Comparison of ENCODE assay signal across 8 cellular contexts in the genomic region with DNA sequence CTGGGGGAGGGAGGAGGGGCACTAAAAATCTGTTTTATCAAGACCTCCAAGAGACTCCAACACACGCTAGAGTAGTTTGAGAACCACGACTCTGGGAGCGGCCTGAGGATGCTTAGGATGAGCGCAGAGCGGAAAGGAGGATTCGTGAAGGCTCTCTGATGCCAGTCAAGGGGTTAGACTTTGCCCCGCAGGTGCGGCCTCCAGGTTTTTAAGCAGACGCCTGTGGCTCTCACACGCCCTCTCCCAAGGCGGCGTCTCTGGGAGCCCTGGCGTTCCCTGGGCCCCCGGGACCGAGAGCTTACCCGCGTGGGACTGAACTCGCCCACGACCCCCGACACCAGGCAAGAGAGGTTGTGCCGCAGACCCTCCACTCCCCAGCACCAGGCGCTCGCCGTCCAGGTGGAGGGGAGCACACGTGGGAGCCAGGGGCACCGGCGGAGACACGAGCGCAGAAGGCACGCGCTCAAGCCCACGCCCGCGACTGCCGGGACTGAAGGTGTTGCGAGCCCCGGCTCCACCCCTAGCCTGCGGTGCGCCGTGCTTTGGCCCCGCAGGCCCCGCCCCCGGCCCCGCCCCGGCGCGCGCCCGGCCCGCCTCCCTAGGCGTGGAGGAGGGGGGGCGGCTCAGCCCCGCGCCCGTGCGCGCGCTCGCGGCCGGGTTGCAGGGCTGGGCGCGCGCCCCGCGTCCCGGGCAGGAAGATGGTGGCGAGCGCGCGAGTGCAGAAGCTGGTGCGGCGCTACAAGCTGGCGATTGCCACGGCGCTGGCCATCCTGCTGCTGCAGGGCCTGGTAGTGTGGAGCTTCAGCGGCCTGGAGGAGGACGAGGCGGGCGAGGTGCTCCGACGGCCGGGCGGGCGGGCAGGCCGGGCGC. TPM values are rescaled to one million over a fixed set of nuclear protein-coding genes. Genes with fewer than 3 reads are reported as not detected.
DNase-seq lines count a peak whose midpoint lies in the region; ATAC-seq, FAIRE-seq and TF ChIP-seq lines count a peak whose summit lies in the region.

A gene (plus strand): TSS at position 684 of the 870 bp plus-strand sequence. CDS start 15 bp downstream, at position 699.

- H2AFZ ChIP-seq in endothelial cell of umbilical vein (ENCODE audit: low read depth, low read length): peak within 1 kb of the TSS; percentile 100

- H3K36me3 ChIP-seq in CD8-positive, alpha-beta memory T cell (ENCODE audit: insufficient read depth, low read length): no peaks in the 10 kb centered on the region
- H3K36me3 ChIP-seq in NT2/D1 (ENCODE audit: insufficient read depth, insufficient read length, low read length) (peaks cover 6% of the 10 kb centered on the region), endothelial cell of umbilical vein (ENCODE audit: control insufficient read depth in 2 of 2, extremely low read depth in 1 of 2, insufficient read depth in 2 of 2, low read length in 2 of 2) (no peaks in the 10 kb centered on the region)

- H3K27ac ChIP-seq in CD8-positive, alpha-beta memory T cell (ENCODE audit: low read depth, low read length): peak within 1 kb of the TSS; percentile 69
- H3K27ac ChIP-seq in endothelial cell of umbilical vein (ENCODE audit: insufficient read depth, low read depth, low read length): peak within 1 kb of the TSS; percentile 11

- no peaks in the 10 kb centered on the region for H3K27me3 ChIP-seq in CD8-positive, alpha-beta memory T cell (ENCODE audit: insufficient read depth, low read length, poor library complexity, severe bottlenecking)
- H3K27me3 ChIP-seq in NT2/D1 (ENCODE audit: insufficient read depth, insufficient read length) (peaks cover 19% of the 10 kb centered on the region), endothelial cell of umbilical vein (ENCODE audit: control insufficient read depth in 2 of 2, insufficient read depth in 2 of 2, low read length in 2 of 2) (peaks cover 2 to 11% of the 10 kb centered on the region in 2 experiments)

- peaks cover 22% of the 10 kb centered on the region for H3K4me1 ChIP-seq in CD8-positive, alpha-beta memory T cell (ENCODE audit: insufficient read depth, low read length)
- H3K4me1 ChIP-seq in NT2/D1 (ENCODE audit: insufficient read depth, insufficient read length) (peaks cover 7% of the 10 kb centered on the region), endothelial cell of umbilical vein (ENCODE audit: control insufficient read depth, extremely low read depth, insufficient read depth, low read length) (peaks cover 28% of the 10 kb centered on the region)

- H3K27ac Mint-ChIP-seq in CD8-positive, alpha-beta memory T cell: peak within 1 kb of the TSS; percentile 84 to 95 (median 90)

- intact Hi-C loops in endothelial cell of umbilical vein (cut with micrococcal nuclease): no loop called here

- peaks cover 0 to 2% of the 10 kb centered on the region in 2 donors for H3K27me3 Mint-ChIP-seq in CD8-positive, alpha-beta memory T cell

- peak within 1 kb of the TSS; percentile 91 for H3K9ac ChIP-seq in NT2/D1 (ENCODE audit: insufficient read length, low read depth)
- H3K9ac ChIP-seq in endothelial cell of umbilical vein (replicated peaks; ENCODE audit: extremely low read depth, insufficient read depth, low read length): peak within 1 kb of the TSS; percentile 74

- peak; percentile 55 for ATAC-seq in GM19467 (IDR thresholded peaks at IDR 0.05; ENCODE audit: unreplicated experiment)

- dilution Hi-C loops in endothelial cell of umbilical vein (cut with MboI; ENCODE audit: extremely low pct_ligation_motif_present, low sequenced_read_pairs): no loop called here

- POLR2A ChIA-PET in CD8-positive, alpha-beta memory T cell (lab: Charles Lee): interaction anchor here (0.6 to 2.5 kb wide), 4 partner anchors 16 to 621 kb away, joined by 3 to 12 read pairs (median 5); a partner anchor contains a TSS
- POLR2A ChIA-PET in endothelial cell of umbilical vein (lab: Charles Lee): no interaction called here

- peak within 1 kb of the TSS; percentile 93 for H3K4me2 ChIP-seq in endothelial cell of umbilical vein (ENCODE audit: insufficient read depth, low read length)

- H3K9me3 Mint-ChIP-seq in CD8-positive, alpha-beta memory T cell: no peaks in the 10 kb centered on the region

- H3K9me3 ChIP-seq in CD8-positive, alpha-beta memory T cell (ENCODE audit: low read length): no peaks in the 10 kb centered on the region
- no peaks in the 10 kb centered on the region for H3K9me3 ChIP-seq in NT2/D1 (ENCODE audit: insufficient read depth, low read length)
- H3K9me3 ChIP-seq in endothelial cell of umbilical vein (replicated peaks; ENCODE audit: control insufficient read depth, insufficient read depth, low read length): no peaks in the 10 kb centered on the region

- peak; percentile 62 for TF ChIP-seq POLR2A in endothelial cell of umbilical vein (IDR thresholded peaks at IDR 0.05; ENCODE audit: low read depth, low read length)

- TF ChIP-seq CTCF in endothelial cell of umbilical vein (IDR thresholded peaks at IDR 0.05; ENCODE audit: extremely low read depth in 1 of 2, insufficient read depth in 1 of 2, low read depth in 1 of 2, low read length in 2 of 2): no peak

- peak within 1 kb of the TSS; percentile 87 to 97 (median 90) for H3K4me3 Mint-ChIP-seq in CD8-positive, alpha-beta memory T cell

- H4K20me1 ChIP-seq in endothelial cell of umbilical vein (replicated peaks; ENCODE audit: control insufficient read depth, extremely low read depth, insufficient read depth, low read length): no peaks in the 10 kb centered on the region

- peaks cover 14% of the 10 kb centered on the region for H3K79me2 ChIP-seq in endothelial cell of umbilical vein (ENCODE audit: control insufficient read depth, insufficient read depth, low read length)

- peak within 1 kb of the TSS; percentile 82 for H3K4me3 ChIP-seq in CD8-positive, alpha-beta memory T cell (ENCODE audit: low read length)
- peak within 1 kb of the TSS; percentile 73 for H3K4me3 ChIP-seq in NT2/D1 (ENCODE audit: insufficient read length, low read depth)
- H3K4me3 ChIP-seq in endothelial cell of umbilical vein (replicated peaks in 1 of 3; ENCODE audit: insufficient read depth in 1 of 3, low read depth in 1 of 3, low read length in 3 of 3): peak within 1 kb of the TSS; percentile 80 to 90 (median 84)

- H3K36me3 Mint-ChIP-seq in CD8-positive, alpha-beta memory T cell: peaks cover 0 to 5% (median 0%) of the 10 kb centered on the region in 3 donors

- CTCF ChIA-PET in CD8-positive, alpha-beta memory T cell (lab: Charles Lee): interaction anchor here (1.1 to 2.7 kb wide), 3 partner anchors 16 to 205 kb away, joined by 3 to 18 read pairs (median 12); a partner anchor contains a TSS
- CTCF ChIA-PET in endothelial cell of umbilical vein (lab: Charles Lee): interaction anchor here (0.6 to 4.9 kb wide), 5 partner anchors 15 to 206 kb away, joined by 3 to 24 read pairs (median 3); a partner anchor contains a TSS

- peak; percentile 88 to 94 (median 92) for DNase-seq in CD8-positive, alpha-beta memory T cell
- DNase-seq in HTR-8/SVneo (ENCODE audit: insufficient read length, low spot score): peak; percentile 96
- DNase-seq in NT2/D1 (ENCODE audit: low read depth, low spot score): peak; percentile 57
- DNase-seq in activated CD8-positive, alpha-beta memory T cell treated with anti-CD3 and anti-CD28 coated beads, Interleukin-2, amount 50 U/mL, for 24 hours (ENCODE audit: extremely low read depth): peak; percentile 65
- peak; percentile 72 for DNase-seq in endothelial cell of umbilical vein (ENCODE audit: low read depth, low spot score)
- DNase-seq in middle frontal gyrus (ENCODE audit: extremely low spot score, low spot score): peak; percentile 65
- peak; percentile 84 to 85 for DNase-seq in stimulated activated CD8-positive, alpha-beta memory T cell treated with anti-CD3 and anti-CD28 coated beads, Interleukin-2, amount 100 ng/mL, for 1 hour (ENCODE audit: low read depth in 2 of 2)

- H3K4me1 Mint-ChIP-seq in CD8-positive, alpha-beta memory T cell: peaks cover 21 to 40% (median 30%) of the 10 kb centered on the region in 3 donors

- no peaks in the 10 kb centered on the region for H3K9me1 ChIP-seq in endothelial cell of umbilical vein (replicated peaks; ENCODE audit: control insufficient read depth, extremely low read depth, insufficient read depth, low read length)

- no TSS peak for BruUV-seq in endothelial cell of umbilical vein (replicated peaks; lab: Mats Ljungman, UMichigan)

- peak; percentile 94 for FAIRE-seq in HTR-8/SVneo (lab: Jason Lieb, UNC)
- FAIRE-seq in endothelial cell of umbilical vein (lab: Jason Lieb, UNC): peak; percentile 78

TF ChIP-seq in endothelial cell of umbilical vein, 7 proteins besides CTCF, POLR2A, EP300 and RAD21:
- TF ChIP-seq EZH2 (IDR thresholded peaks at IDR 0.05; ENCODE audit: borderline replicate concordance, low read depth, low read length, severe bottlenecking) (peak; percentile 40), MYC (IDR thresholded peaks at IDR 0.05; ENCODE audit: low read depth, low read length) (no peak), JUN (IDR thresholded peaks at IDR 0.05; ENCODE audit: borderline replicate concordance, insufficient read depth, insufficient read length, low read depth) (no peak), GATA2 (IDR thresholded peaks at IDR 0.05; ENCODE audit: insufficient read depth, insufficient read length, low read depth, low read length) (no peak), POLR2AphosphoS5 (IDR thresholded peaks at IDR 0.05; ENCODE audit: insufficient read depth, low read depth, low read length) (peak; percentile 56), FOS (IDR thresholded peaks at IDR 0.05; ENCODE audit: borderline replicate concordance, insufficient read depth, low read length) (no peak)
- TF ChIP-seq, protein P1, sequence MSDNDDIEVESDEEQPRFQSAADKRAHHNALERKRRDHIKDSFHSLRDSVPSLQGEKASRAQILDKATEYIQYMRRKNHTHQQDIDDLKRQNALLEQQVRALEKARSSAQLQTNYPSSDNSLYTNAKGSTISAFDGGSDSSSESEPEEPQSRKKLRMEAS (IDR thresholded peaks at IDR 0.05; ENCODE audit: insufficient read depth, insufficient read length): no peak

RNA-seq across cellular contexts. Expression of the gene that starts here (rescaled TPM):
- total RNA-seq in CD8-positive, alpha-beta memory T cell: 10 to 100 TPM; 31.8 to 32.6 TPM
- polyA plus RNA-seq in CD8-positive, alpha-beta memory T cell: 17.8 TPM
- 26.6 and 29.9 TPM in 2 replicates for total RNA-seq in endothelial cell of umbilical vein
- 19.1 and 24.0 TPM in 2 replicates for polyA plus RNA-seq in endothelial cell of umbilical vein
- polyA plus RNA-seq in endothelial cell of umbilical vein (2011; cell fraction: cytosol; rRNA removed): 9.4 and 12.5 TPM in 2 replicates
- polyA plus RNA-seq in endothelial cell of umbilical vein (2011; cell fraction: nucleus; rRNA removed): 16.4 and 19.0 TPM in 2 replicates
- polyA plus RNA-seq in endothelial cell of umbilical vein (2012): 19.2 and 22.9 TPM in 2 replicates
- polyA minus RNA-seq in endothelial cell of umbilical vein: 23.4 and 29.9 TPM in 2 replicates
- 16.8 TPM for polyA minus RNA-seq in endothelial cell of umbilical vein (2011; cell fraction: cytosol; rRNA and poly(A)+ RNA removed)
- 9.5 and 11.6 TPM in 2 replicates for polyA minus RNA-seq in endothelial cell of umbilical vein (2011; cell fraction: nucleus; rRNA and poly(A)+ RNA removed)

Comparison
In these comparisons a context has a peak if more than half of its experiments do, and no peak if none do; other contexts are left out.
1. Peak in every context shown above with its lines: DNase-seq, ATAC-seq, H3K4me3 ChIP-seq and H3K27ac ChIP-seq.